21 cellular contexts compared by ENCODE assay signal in genomic region chr11:32034149-32034548, GRCh38. TPM values are rescaled to one million over a fixed set of nuclear protein-coding genes. Genes with fewer than 3 reads are reported as not detected.
DNase-seq lines count a peak whose midpoint lies in the region; ATAC-seq, FAIRE-seq and TF ChIP-seq lines count a peak whose summit lies in the region.
"Had no signal": no experiment of that assay in that cellular context is flagged by ENCODE, and none has a peak within 500 bp of the region (broad histone marks: within the 10 kb centered on the region; RNA-seq: fewer than 3 reads in every experiment).

No MANE protein-coding gene starts in this region.

- H3K79me1 ChIP-seq in mesenchymal stem cell (replicated peaks; ENCODE audit: low read length, poor library complexity, severe bottlenecking): no peaks in the 10 kb centered on the region

- H3K27ac ChIP-seq in mesenchymal stem cell (ENCODE audit: low read length, poor library complexity, severe bottlenecking): no peak overlapping the region
- H3K27ac ChIP-seq: left ventricle myocardium inferior had no signal

- H2BK5ac ChIP-seq in mesenchymal stem cell (ENCODE audit: low read depth, low read length, poor library complexity, severe bottlenecking): no peak overlapping the region

- no peak overlapping the region for H2AK5ac ChIP-seq in mesenchymal stem cell (ENCODE audit: low read length, severe bottlenecking)

- H2BK120ac ChIP-seq in mesenchymal stem cell (ENCODE audit: low read depth, low read length): no peak overlapping the region

- H2BK12ac ChIP-seq in mesenchymal stem cell (ENCODE audit: low read length in 2 of 2): no peak overlapping the region

- in situ Hi-C loops in GM13977 (cut with MboI; ENCODE audit: low pct_unique_long_range_greater_than_20kb, low sequenced_read_pairs, unreplicated experiment): no loop called here

- no peak overlapping the region for H3K4ac ChIP-seq in mesenchymal stem cell (ENCODE audit: low read depth in 1 of 2, low read length in 2 of 2)

- no peak overlapping the region for H3K18ac ChIP-seq in mesenchymal stem cell (ENCODE audit: low read depth in 1 of 2, low read length in 2 of 2)

- H3K4me3 ChIP-seq in BJ (ENCODE audit: low read depth, low read length) (no peak overlapping the region), bronchial epithelial cell (ENCODE audit: low read depth, low read length) (no peak overlapping the region), mesenchymal stem cell (ENCODE audit: insufficient read depth in 1 of 2, low read depth in 1 of 2, low read length in 2 of 2) (peak overlapping the region in 1 of 2 experiments; percentile 47)
- H3K4me3 ChIP-seq: left ventricle myocardium inferior had no signal

- H3K9me3 ChIP-seq in mesenchymal stem cell (ENCODE audit: control insufficient read depth, low read length): no peaks in the 10 kb centered on the region
- H3K9me3 ChIP-seq: left ventricle myocardium inferior had no signal

- TF ChIP-seq CTCF in BJ (IDR thresholded peaks at IDR 0.05; ENCODE audit: insufficient read depth, low read depth, low read length): no peak
- TF ChIP-seq CTCF in bronchial epithelial cell (IDR thresholded peaks at IDR 0.05; ENCODE audit: insufficient read depth, low read length, severe bottlenecking): no peak
- TF ChIP-seq CTCF in GM13977 (IDR thresholded peaks at IDR 0.05; ENCODE audit: extremely low read depth, insufficient read depth, missing control alignments): no peak

- CTCF ChIA-PET in BJ (lab: Yijun Ruan, JAX): interaction anchor here (1.1 to 1.7 kb wide), 4 partner anchors 19 to 665 kb away, joined by 3 to 9 read pairs (median 4); partner anchors contain the start of genes DCDC1 and DNAJC24

- H3K14ac ChIP-seq in mesenchymal stem cell (ENCODE audit: low read length in 2 of 2): no peak overlapping the region

- no peak overlapping the region for H4K91ac ChIP-seq in mesenchymal stem cell (ENCODE audit: low read length)

- H3K4me1 ChIP-seq in mesenchymal stem cell (ENCODE audit: control insufficient read depth, insufficient read depth, low read depth, low read length): no peaks in the 10 kb centered on the region
- H3K4me1 ChIP-seq: left ventricle myocardium inferior had no signal

- FAIRE-seq in HTR-8/SVneo (lab: Jason Lieb, UNC): peak; percentile 74
- FAIRE-seq in bronchial epithelial cell (lab: Jason Lieb, UNC): no peak
- FAIRE-seq: endothelial cell of umbilical vein, G401.6, GM18507, GM19239 had no signal

- POLR2A ChIA-PET in BJ (lab: Charles Lee): no interaction called here

- no peak overlapping the region for H3K4me2 ChIP-seq in mesenchymal stem cell (ENCODE audit: low read length, poor library complexity, severe bottlenecking)

- H4K8ac ChIP-seq in mesenchymal stem cell (ENCODE audit: low read length): no peak overlapping the region

- DNase-seq in BJ (ENCODE audit: low read depth): peak; percentile 98
- peak; percentile 4 for DNase-seq in HTR-8/SVneo (ENCODE audit: insufficient read length, low spot score)
- peak; percentile 12 for DNase-seq in bronchial epithelial cell (ENCODE audit: low read depth)
- peak; percentile 79 for DNase-seq in mesenchymal stem cell
- no peak for DNase-seq in central memory CD4-positive, alpha-beta T cell
- DNase-seq in GM13977 (ENCODE audit: low spot score): no peak
- no peak for DNase-seq in activated naive CD4-positive, alpha-beta T cell (lab: John Stamatoyannopoulos, UW)
- DNase-seq: activated CD4-positive, alpha-beta T cell treated with anti-CD3 and anti-CD28 coated beads, Interleukin-2, amount 10 ng/mL, durations not matched to agents 7 days and 5 days; activated T-cell treated with anti-CD3 and anti-CD28 coated beads for 4 hours; CD8-positive, alpha-beta T cell; hippocampal formation; left ventricle myocardium inferior; naive B cell; NCI-H1092 treated with DMSO at 0.1 percent for 48 hours; SHP77 treated with DMSO at 0.1 percent for 48 hours; T-helper 9 cell had no signal

- no peak for ATAC-seq in GM21825 (IDR thresholded peaks at IDR 0.05; ENCODE audit: unreplicated experiment)
- ATAC-seq: CD8-positive, alpha-beta T cell had no signal

- no peak overlapping the region for H3K23ac ChIP-seq in mesenchymal stem cell (ENCODE audit: low read length in 2 of 2)

- H3K36me3 ChIP-seq in BJ (ENCODE audit: control insufficient read depth, insufficient read depth, low read length) (no peaks in the 10 kb centered on the region), bronchial epithelial cell (ENCODE audit: control insufficient read depth, insufficient read depth, low read length) (no peaks in the 10 kb centered on the region), mesenchymal stem cell (ENCODE audit: control insufficient read depth in 1 of 2, insufficient read depth in 2 of 2, low read depth in 1 of 2, low read length in 2 of 2) (no peaks in the 10 kb centered on the region)
- H3K36me3 ChIP-seq: left ventricle myocardium inferior had no signal

- H2BK15ac ChIP-seq in mesenchymal stem cell (ENCODE audit: low read depth, poor library complexity, severe bottlenecking): no peak overlapping the region

- peak overlapping the region; percentile 76 for H3K9ac ChIP-seq in mesenchymal stem cell (ENCODE audit: low read length)

- 86% methylated on average over 1 of the region's 1 CpG for WGBS in mesenchymal stem cell

- no peak overlapping the region for H2AFZ ChIP-seq in mesenchymal stem cell (ENCODE audit: low read depth, low read length)

- H3K27me3 ChIP-seq in BJ (ENCODE audit: control insufficient read depth, insufficient read depth, low read length): no peaks in the 10 kb centered on the region; the same call in 1 of the 2 replicates
- no peaks in the 10 kb centered on the region for H3K27me3 ChIP-seq in bronchial epithelial cell (ENCODE audit: control insufficient read depth, insufficient read depth, low read length)
- H3K27me3 ChIP-seq in mesenchymal stem cell (ENCODE audit: control insufficient read depth in 1 of 2, insufficient read depth in 1 of 2, low read length in 2 of 2): no peaks in the 10 kb centered on the region

RNA-seq across cellular contexts. Expression of gene RCN1, which starts 56.7 kb away (rescaled TPM):
- polyA plus RNA-seq in BJ (2011; rRNA removed): 131 and 262 TPM in 2 replicates
- polyA minus RNA-seq in BJ (2011; rRNA and poly(A)+ RNA removed): 89.9 and 107 TPM in 2 replicates
- total RNA-seq in bronchial epithelial cell: 107 and 113 TPM in 2 replicates
- polyA plus RNA-seq in mesenchymal stem cell (2013, experiment 1 of 2): 505 TPM
- polyA plus RNA-seq in mesenchymal stem cell (2013, experiment 2 of 2): 505 TPM

Comparison
In these comparisons a context has a peak if more than half of its experiments do, and no peak if none do; other contexts are left out.
1. DNase-seq: peak in BJ (single experiment), HTR-8/SVneo (single experiment), bronchial epithelial cell (single experiment) and mesenchymal stem cell (single experiment); none in central memory CD4-positive, alpha-beta T cell (single experiment), GM13977 (single experiment) and activated naive CD4-positive, alpha-beta T cell (0 of 4).